In the genomic region with DNA sequence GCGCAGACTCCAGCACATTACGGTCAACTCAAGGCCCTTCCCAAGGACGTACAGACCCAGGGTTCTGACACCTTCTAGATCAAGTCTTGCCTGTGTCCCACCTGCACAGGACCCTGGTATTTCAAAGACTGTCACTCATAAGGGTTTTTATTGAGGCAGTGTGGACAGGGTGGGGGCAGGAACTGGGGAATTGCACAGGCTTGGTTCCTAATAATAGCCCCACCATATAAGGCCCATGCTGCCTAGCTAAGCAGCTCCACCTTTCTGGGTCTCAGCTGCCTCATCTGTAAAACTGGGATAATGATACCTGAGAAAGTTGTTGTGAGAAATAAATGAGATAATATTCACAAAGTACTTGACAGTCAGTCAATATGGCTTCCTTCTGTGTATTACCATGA, we compare ENCODE assay signal across 26 cellular contexts.
"Had no signal": no experiment of that assay in that cellular context is flagged by ENCODE, and none has a peak within 500 bp of the region (broad histone marks: within the 10 kb centered on the region; RNA-seq: fewer than 3 reads in every experiment).

No MANE protein-coding gene starts in this region.

- H3K4me1 ChIP-seq: ascending aorta, lower lobe of right lung, pancreas, prostate gland, testis had no signal

- H3K36me3 ChIP-seq: ascending aorta, lower lobe of right lung, pancreas, prostate gland had no signal

- H3K4me3 ChIP-seq: ascending aorta, hepatocyte, lower lobe of right lung, pancreas, prostate gland, testis had no signal

- H3K4me2 ChIP-seq: hepatocyte had no signal

- H3K27me3 ChIP-seq: ascending aorta, foreskin keratinocyte, hepatocyte, pancreas, testis had no signal

- FAIRE-seq: kidney, pancreas, TTC549 had no signal

- DNase-seq: activated CD4-positive, alpha-beta T cell treated with anti-CD3 and anti-CD28 coated beads for 4 hours; activated CD4-positive, alpha-beta T cell treated with anti-CD3 and anti-CD28 coated beads, Interleukin-2, amount 50 U/mL, for 4 hours; activated CD8-positive, alpha-beta memory T cell treated with anti-CD3 and anti-CD28 coated beads for 24 hours; activated effector memory CD4-positive, alpha-beta T cell treated with anti-CD3 and anti-CD28 coated beads, Interleukin-2, amount 50 U/mL, for 16 hours; activated naive CD4-positive, alpha-beta T cell treated with anti-CD3 and anti-CD28 coated beads, Interleukin-2, amount 10 ng/mL, durations not matched to agents 7 days and 5 days; activated naive CD8-positive, alpha-beta T cell treated with anti-CD3 and anti-CD28 coated beads, Interleukin-2, amount 10 ng/mL, durations not matched to agents 7 days and 5 days; activated T-cell treated with anti-CD3 and anti-CD28 coated beads, Interleukin-2, amount 50 U/mL, for 1 hour; caudate nucleus; cortex of kidney; effector memory CD8-positive, alpha-beta T cell; erythroblast; kidney; lower lobe of right lung; mesenchymal stem cell; naive thymus-derived CD8-positive, alpha-beta T cell; nucleus accumbens; pancreas; stimulated activated naive CD4-positive, alpha-beta T cell; T-helper 1 cell; testis had no signal

- ATAC-seq: effector memory CD8-positive, alpha-beta T cell; lower lobe of right lung; naive thymus-derived CD8-positive, alpha-beta T cell; pancreas had no signal

- H2AFZ ChIP-seq: hepatocyte had no signal

- H3K79me2 ChIP-seq: hepatocyte had no signal

- H3K27ac ChIP-seq: ascending aorta, hepatocyte, lower lobe of right lung, pancreas, prostate gland, testis, VCaP had no signal

- H3K9me3 ChIP-seq: ascending aorta, lower lobe of right lung, pancreas, prostate gland, testis had no signal
